Comparison of ENCODE assay signal across 1 cellular context in the genomic region with DNA sequence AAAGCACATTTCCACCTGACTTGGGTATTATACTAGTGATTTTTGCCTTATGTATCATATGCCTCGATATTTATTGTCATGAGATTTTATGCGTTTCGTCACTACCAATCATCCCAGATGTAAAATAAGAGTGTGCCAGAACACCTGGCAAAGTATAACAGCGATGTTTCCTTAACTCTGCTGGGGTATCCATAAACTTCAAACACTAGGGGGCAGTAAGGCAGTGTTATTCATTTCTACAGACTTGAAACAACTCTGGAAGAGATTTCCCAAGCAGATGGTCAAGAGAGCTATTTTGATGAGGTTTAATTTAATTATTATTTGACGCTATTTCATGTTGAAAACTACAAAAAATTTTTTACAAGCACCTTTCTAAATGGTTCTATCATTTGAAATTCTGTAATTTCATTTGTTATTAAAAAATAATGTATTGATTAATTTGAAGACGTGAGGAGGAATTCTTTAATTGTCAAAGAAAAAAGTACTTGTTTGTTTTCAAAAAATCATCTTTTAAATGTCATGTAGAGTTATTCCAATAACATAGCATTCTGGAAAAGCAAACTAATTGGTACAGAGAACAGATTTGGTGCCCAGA.
TF ChIP-seq lines count a peak whose summit lies in the region.

No MANE protein-coding gene starts in this region.

TF ChIP-seq in liver, 16 proteins besides CTCF, POLR2A, EP300 and RAD21 (continued from another document):
- TF ChIP-seq, protein P1, sequence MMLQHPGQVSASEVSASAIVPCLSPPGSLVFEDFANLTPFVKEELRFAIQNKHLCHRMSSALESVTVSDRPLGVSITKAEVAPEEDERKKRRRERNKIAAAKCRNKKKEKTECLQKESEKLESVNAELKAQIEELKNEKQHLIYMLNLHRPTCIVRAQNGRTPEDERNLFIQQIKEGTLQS (IDR thresholded peaks at IDR 0.05): no peak
